ENCODE assay signal across 19 cellular contexts in the genomic region with DNA sequence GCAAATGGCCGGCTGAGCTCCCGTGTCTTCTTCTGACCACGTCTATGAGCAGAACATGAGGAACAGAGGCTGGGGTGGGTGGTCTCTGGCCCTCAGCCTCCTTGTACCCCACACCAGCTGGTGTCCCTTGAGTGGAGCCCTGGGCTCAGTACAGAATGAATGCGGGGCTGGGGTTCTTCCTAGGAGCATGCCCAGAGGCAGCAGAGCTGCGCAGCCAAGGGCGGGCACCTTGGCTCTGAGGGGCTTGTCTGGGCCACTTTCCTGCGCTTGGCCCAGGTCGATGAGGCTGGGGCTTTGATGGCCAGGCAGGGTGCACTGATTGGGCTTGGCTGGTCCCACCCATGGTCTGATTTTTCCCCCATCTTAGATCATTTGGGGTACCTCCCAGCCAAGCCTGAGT. TPM values are rescaled to one million over a fixed set of nuclear protein-coding genes. Genes with fewer than 3 reads are reported as not detected.
DNase-seq lines count a peak whose midpoint lies in the region; TF ChIP-seq lines count a peak whose summit lies in the region.
"Had no signal": no experiment of that assay in that cellular context is flagged by ENCODE, and none has a peak within 500 bp of the region (broad histone marks: within the 10 kb centered on the region; RNA-seq: fewer than 3 reads in every experiment).

No MANE protein-coding gene starts in this region.

- H3K9me3 ChIP-seq in mesenchymal stem cell (ENCODE audit: control insufficient read depth, low read length): peaks cover 4% of the 10 kb centered on the region
- H3K9me3 ChIP-seq in effector memory CD4-positive, alpha-beta T cell (ENCODE audit: control insufficient read depth, low read length): no peaks in the 10 kb centered on the region
- H3K9me3 ChIP-seq: BLaER1 treated with 17β-estradiol and CSF1 and Interleukin-3, amounts not matched to agents 10 nM and 100 nM had no signal

- no peak overlapping the region for H3K4me3 Mint-ChIP-seq in type B pancreatic cell
- H3K4me3 Mint-ChIP-seq: GM23338 had no signal

- peaks cover 43% of the 10 kb centered on the region for H3K27me3 Mint-ChIP-seq in type B pancreatic cell

- peak overlapping the region; percentile 3 for H3K23ac ChIP-seq in mesendoderm (ENCODE audit: low read length)
- H3K23ac ChIP-seq in mesenchymal stem cell (ENCODE audit: low read length in 2 of 2): no peak overlapping the region

- H3K4ac ChIP-seq in mesendoderm (ENCODE audit: low read depth, low read length) (no peak overlapping the region), mesenchymal stem cell (ENCODE audit: low read depth in 1 of 2, low read length in 2 of 2) (no peak overlapping the region)

- no peaks in the 10 kb centered on the region for H3K9me3 Mint-ChIP-seq in type B pancreatic cell
- H3K9me3 Mint-ChIP-seq: GM23338 had no signal

- TF ChIP-seq CTCF in coronary artery (IDR thresholded peaks at IDR 0.05): no peak
- no peak for TF ChIP-seq CTCF in type B pancreatic cell (conservative IDR thresholded peaks at IDR 0.05)

- H3K27ac ChIP-seq in coronary artery (no peak overlapping the region), mesendoderm (ENCODE audit: low read depth, low read length) (no peak overlapping the region), mesenchymal stem cell (ENCODE audit: low read length, poor library complexity, severe bottlenecking) (no peak overlapping the region)
- no peak overlapping the region for H3K27ac ChIP-seq in effector memory CD4-positive, alpha-beta T cell (ENCODE audit: insufficient read depth, low read length, poor library complexity, severe bottlenecking)
- H3K27ac ChIP-seq: BLaER1 treated with 17β-estradiol and CSF1 and Interleukin-3, amounts not matched to agents 10 nM and 100 nM; RWPE1 had no signal

- no peak overlapping the region for H2BK12ac ChIP-seq in mesenchymal stem cell (ENCODE audit: low read length in 2 of 2)

- no peak overlapping the region for H3K56ac ChIP-seq in mesendoderm (ENCODE audit: low read length)

- H3K14ac ChIP-seq in mesenchymal stem cell (ENCODE audit: low read length in 2 of 2): no peak overlapping the region

- H2BK15ac ChIP-seq in mesendoderm (replicated peaks; ENCODE audit: low read depth): no peak overlapping the region
- no peak overlapping the region for H2BK15ac ChIP-seq in mesenchymal stem cell (ENCODE audit: low read depth, poor library complexity, severe bottlenecking)

- H3K4me2 ChIP-seq in mesendoderm (ENCODE audit: low read length): no peak overlapping the region
- no peak overlapping the region for H3K4me2 ChIP-seq in mesenchymal stem cell (ENCODE audit: low read length, poor library complexity, severe bottlenecking)
- H3K4me2 ChIP-seq: GM23338 had no signal

- H3K79me2 ChIP-seq in mesendoderm (ENCODE audit: control insufficient read depth, insufficient read depth, low read length): no peaks in the 10 kb centered on the region

- H2BK120ac ChIP-seq in mesendoderm (ENCODE audit: low read depth, low read length) (no peak overlapping the region), mesenchymal stem cell (ENCODE audit: low read depth, low read length) (no peak overlapping the region)

- no peak overlapping the region for H3K18ac ChIP-seq in mesendoderm (ENCODE audit: low read length)
- H3K18ac ChIP-seq in mesenchymal stem cell (ENCODE audit: low read depth in 1 of 2, low read length in 2 of 2): no peak overlapping the region

- peak; percentile 46 for DNase-seq in activated effector memory CD4-positive, alpha-beta T cell treated with anti-CD3 and anti-CD28 coated beads, Interleukin-2, amount 50 U/mL, for 16 hours
- DNase-seq in activated effector memory CD4-positive, alpha-beta T cell treated with Interleukin-2 at 50 U/mL for 16 hours: no peak
- peak; percentile 58 for DNase-seq in coronary artery (ENCODE audit: low spot score)
- DNase-seq in mesendoderm: no peak
- DNase-seq in type B pancreatic cell (ENCODE audit: extremely low spot score, unreplicated experiment): peak; percentile 43
- no peak for DNase-seq in mesenchymal stem cell
- DNase-seq in effector memory CD4-positive, alpha-beta T cell: no peak
- DNase-seq: DMS79 treated with DMSO at 0.1 percent for 48 hours, KG1, NCI-H1048, NCI-H1436 treated with DMSO at 0.1 percent for 48 hours, NCI-H2081, NCI-H510A treated with DMSO at 0.1 percent for 48 hours, NCI-H82, PC-3 had no signal

- H2AFZ ChIP-seq in mesenchymal stem cell (ENCODE audit: low read depth, low read length): no peak overlapping the region
- H2AFZ ChIP-seq: GM23338 had no signal

- H3K27ac Mint-ChIP-seq in type B pancreatic cell: no peak overlapping the region
- H3K27ac Mint-ChIP-seq: GM23338 had no signal

- H3K4me1 ChIP-seq in mesendoderm (ENCODE audit: control insufficient read depth, low read depth, low read length) (peaks cover 6% of the 10 kb centered on the region), mesenchymal stem cell (ENCODE audit: control insufficient read depth, insufficient read depth, low read depth, low read length) (peaks cover 5% of the 10 kb centered on the region)
- no peaks in the 10 kb centered on the region for H3K4me1 ChIP-seq in effector memory CD4-positive, alpha-beta T cell (ENCODE audit: control insufficient read depth, insufficient read depth, low read length, poor library complexity, severe bottlenecking)

- no peaks in the 10 kb centered on the region for H3K4me1 Mint-ChIP-seq in type B pancreatic cell (ENCODE audit: unreplicated experiment)

- no peaks in the 10 kb centered on the region for H3K36me3 Mint-ChIP-seq in type B pancreatic cell

- no peak overlapping the region for H4K8ac ChIP-seq in mesendoderm (ENCODE audit: low read depth, low read length)
- no peak overlapping the region for H4K8ac ChIP-seq in mesenchymal stem cell (ENCODE audit: low read length)

- H2AK5ac ChIP-seq in mesendoderm (ENCODE audit: low read length) (no peak overlapping the region), mesenchymal stem cell (ENCODE audit: low read length, severe bottlenecking) (no peak overlapping the region)

- H3K9ac ChIP-seq in mesendoderm (ENCODE audit: low read length) (no peak overlapping the region), mesenchymal stem cell (ENCODE audit: low read length) (no peak overlapping the region)
- H3K9ac ChIP-seq: BLaER1 treated with 17β-estradiol and CSF1 and Interleukin-3, amounts not matched to agents 10 nM and 100 nM had no signal

- H2BK5ac ChIP-seq in mesendoderm (ENCODE audit: low read length): no peak overlapping the region
- H2BK5ac ChIP-seq in mesenchymal stem cell (ENCODE audit: low read depth, low read length, poor library complexity, severe bottlenecking): no peak overlapping the region

- H4K91ac ChIP-seq in mesenchymal stem cell (ENCODE audit: low read length): no peak overlapping the region

- H3K36me3 ChIP-seq in mesendoderm (ENCODE audit: control insufficient read depth, insufficient read depth, low read length) (no peaks in the 10 kb centered on the region), mesenchymal stem cell (ENCODE audit: control insufficient read depth in 1 of 2, insufficient read depth in 2 of 2, low read depth in 1 of 2, low read length in 2 of 2) (no peaks in the 10 kb centered on the region)
- H3K36me3 ChIP-seq in effector memory CD4-positive, alpha-beta T cell (ENCODE audit: control insufficient read depth, insufficient read depth, low read length): no peaks in the 10 kb centered on the region
- H3K36me3 ChIP-seq: BLaER1 treated with 17β-estradiol and CSF1 and Interleukin-3, amounts not matched to agents 10 nM and 100 nM had no signal

- no peaks in the 10 kb centered on the region for H3K27me3 ChIP-seq in mesendoderm (ENCODE audit: insufficient read depth, low read length, poor library complexity)
- H3K27me3 ChIP-seq in mesenchymal stem cell (ENCODE audit: control insufficient read depth in 1 of 2, insufficient read depth in 1 of 2, low read length in 2 of 2): peaks cover 57 to 89% of the 10 kb centered on the region in 2 experiments
- H3K27me3 ChIP-seq in effector memory CD4-positive, alpha-beta T cell (replicated peaks; ENCODE audit: control insufficient read depth, insufficient read depth, low read length, poor library complexity, severe bottlenecking): no peaks in the 10 kb centered on the region

- H3K79me1 ChIP-seq in mesendoderm (ENCODE audit: low read length) (no peaks in the 10 kb centered on the region), mesenchymal stem cell (replicated peaks; ENCODE audit: low read length, poor library complexity, severe bottlenecking) (no peaks in the 10 kb centered on the region)

- no CpG with 5 or more reads among the region's 8 CpGs for WGBS in mesendoderm (ENCODE audit: extremely low coverage, insufficient coverage, low lambda C conversion rate)
- WGBS in mesenchymal stem cell: 89% methylated on average over 8 of the region's 8 CpGs

- no peak overlapping the region for H4K5ac ChIP-seq in mesendoderm (ENCODE audit: low read length)

- H3K4me3 ChIP-seq in coronary artery (no peak overlapping the region), mesendoderm (ENCODE audit: low read length) (no peak overlapping the region), mesenchymal stem cell (ENCODE audit: insufficient read depth in 1 of 2, low read depth in 1 of 2, low read length in 2 of 2) (no peak overlapping the region)
- H3K4me3 ChIP-seq in effector memory CD4-positive, alpha-beta T cell (ENCODE audit: insufficient read depth, low read depth, low read length, poor library complexity, severe bottlenecking): no peak overlapping the region
- H3K4me3 ChIP-seq: BLaER1 treated with 17β-estradiol and CSF1 and Interleukin-3, amounts not matched to agents 10 nM and 100 nM; GM23338 had no signal

RNA-seq across cellular contexts. Expression of a gene that starts 6.4 kb away (rescaled TPM):
- 2.3 TPM for polyA plus RNA-seq in mesendoderm (2013, experiment 1 of 2)
- 2.5 TPM for polyA plus RNA-seq in mesendoderm (2013, experiment 2 of 2)
- total RNA-seq in type B pancreatic cell (ENCODE audit: low replicate concordance): 0.38 and 3.5 TPM in 2 replicates
- 0.29 TPM for polyA plus RNA-seq in mesenchymal stem cell (2013, experiment 1 of 2)
- 0.34 TPM for polyA plus RNA-seq in mesenchymal stem cell (2013, experiment 2 of 2)
- total RNA-seq: HepG2, PC-3 had no signal

Comparison
In these comparisons a context has a peak if more than half of its experiments do, and no peak if none do; other contexts are left out.
1. DNase-seq: peak in activated effector memory CD4-positive, alpha-beta T cell treated with anti-CD3 and anti-CD28 coated beads, Interleukin-2, amount 50 U/mL, for 16 hours (single experiment), coronary artery (single experiment) and type B pancreatic cell (single experiment); none in activated effector memory CD4-positive, alpha-beta T cell treated with Interleukin-2 at 50 U/mL for 16 hours (single experiment), mesendoderm (single experiment), mesenchymal stem cell (single experiment) and effector memory CD4-positive, alpha-beta T cell (0 of 3).